Comparison of ENCODE assay signal across 9 cellular contexts in genomic region chr17:77189148-77189547, GRCh38. TPM values are rescaled to one million over a fixed set of nuclear protein-coding genes. Genes with fewer than 3 reads are reported as not detected.
DNase-seq lines count a peak whose midpoint lies in the region; ATAC-seq and TF ChIP-seq lines count a peak whose summit lies in the region.
"Had no signal": no experiment of that assay in that cellular context is flagged by ENCODE, and none has a peak within 500 bp of the region (broad histone marks: within the 10 kb centered on the region; RNA-seq: fewer than 3 reads in every experiment).

No MANE protein-coding gene starts in this region.

- ATAC-seq in HG03095 (IDR thresholded peaks at IDR 0.05; ENCODE audit: unreplicated experiment) (peak; percentile 59), SK-N-SH treated with all-trans-retinoic acid at 6 μM for 48 hours (no peak)
- ATAC-seq in activated T-cell treated with anti-CD3 and anti-CD28 coated beads, Interleukin-2, amount 50 U/mL, for 4 hours = peak; percentile 87 to 92
- ATAC-seq in stimulated activated naive B cell treated with anti-CD40 and anti-IgM and Interleukin-4, amounts not matched to agents 10 μg/mL and 1 μg/mL and 100 μg/mL, for 72 hours (replicated peaks) = peak; percentile 88 to 89

- peaks cover 28% of the 10 kb centered on the region for H3K36me3 Mint-ChIP-seq in activated T-cell treated with anti-CD3 and anti-CD28 coated beads, Interleukin-2, amount 50 U/mL, for 4 hours (ENCODE audit: insufficient read depth)
- H3K36me3 Mint-ChIP-seq in stimulated activated naive B cell treated with anti-CD40 and anti-IgM and Interleukin-4, amounts not matched to agents 10 μg/mL and 1 μg/mL and 100 μg/mL, for 72 hours = peaks cover 35 to 41% of the 10 kb centered on the region in 2 donors

- no peak overlapping the region for H3K4me3 ChIP-seq in HAP-1
- H3K4me3 ChIP-seq: pancreas had no signal

- in situ Hi-C loops in HAP-1 (cut with MboI; ENCODE audit: low sequenced_read_pairs) = no loop called here

- H3K27me3 ChIP-seq in HAP-1 (ENCODE audit: low read depth) = no peaks in the 10 kb centered on the region
- H3K27me3 ChIP-seq: pancreas had no signal

- 0 out of 2 replicates have a peak, but pooled peaks cover 6% of the 10 kb centered on the region for H3K4me1 ChIP-seq in HAP-1

- no peaks in the 10 kb centered on the region for H3K9me3 ChIP-seq in HAP-1
- H3K9me3 ChIP-seq: pancreas had no signal

- no peak overlapping the region for H3K4me3 Mint-ChIP-seq in activated T-cell treated with anti-CD3 and anti-CD28 coated beads, Interleukin-2, amount 50 U/mL, for 4 hours
- H3K4me3 Mint-ChIP-seq in stimulated activated naive B cell treated with anti-CD40 and anti-IgM and Interleukin-4, amounts not matched to agents 10 μg/mL and 1 μg/mL and 100 μg/mL, for 72 hours = peak overlapping the region; percentile 18 to 36

- no peaks in the 10 kb centered on the region for H3K9me3 Mint-ChIP-seq in activated T-cell treated with anti-CD3 and anti-CD28 coated beads, Interleukin-2, amount 50 U/mL, for 4 hours
- H3K9me3 Mint-ChIP-seq in stimulated activated naive B cell treated with anti-CD40 and anti-IgM and Interleukin-4, amounts not matched to agents 10 μg/mL and 1 μg/mL and 100 μg/mL, for 72 hours = no peaks in the 10 kb centered on the region

- peak; percentile 16 for DNase-seq in activated T-cell treated with anti-CD3 and anti-CD28 coated beads for 24 hours (ENCODE audit: low read depth)
- DNase-seq in activated T-cell treated with anti-CD3 and anti-CD28 coated beads for 4 hours = no peak
- no peak for DNase-seq in activated T-cell treated with anti-CD3 and anti-CD28 coated beads, Interleukin-2, amount 50 U/mL, for 4 hours
- DNase-seq in stimulated activated naive B cell treated with anti-CD40 and anti-IgM and Interleukin-4, amounts not matched to agents 10 μg/mL and 1 μg/mL and 100 μg/mL, for 72 hours = peak; percentile 65
- DNase-seq in pons (ENCODE audit: low spot score) = no peak
- no peak for DNase-seq in HAP-1 (ENCODE audit: low spot score in 2 of 2)
- DNase-seq: pancreas had no signal

- peak overlapping the region; percentile 88 for H3K27ac Mint-ChIP-seq in stimulated activated naive B cell treated with anti-CD40 and anti-IgM and Interleukin-4, amounts not matched to agents 10 μg/mL and 1 μg/mL and 100 μg/mL, for 72 hours

- H3K27me3 Mint-ChIP-seq in activated T-cell treated with anti-CD3 and anti-CD28 coated beads, Interleukin-2, amount 50 U/mL, for 4 hours (ENCODE audit: low read depth) = no peaks in the 10 kb centered on the region
- no peaks in the 10 kb centered on the region for H3K27me3 Mint-ChIP-seq in stimulated activated naive B cell treated with anti-CD40 and anti-IgM and Interleukin-4, amounts not matched to agents 10 μg/mL and 1 μg/mL and 100 μg/mL, for 72 hours

- H3K4me1 Mint-ChIP-seq in activated T-cell treated with anti-CD3 and anti-CD28 coated beads, Interleukin-2, amount 50 U/mL, for 4 hours (ENCODE audit: low read depth) = peaks cover 26% of the 10 kb centered on the region
- H3K4me1 Mint-ChIP-seq in stimulated activated naive B cell treated with anti-CD40 and anti-IgM and Interleukin-4, amounts not matched to agents 10 μg/mL and 1 μg/mL and 100 μg/mL, for 72 hours = peaks cover 23 to 44% of the 10 kb centered on the region in 2 donors

- no peaks in the 10 kb centered on the region for H3K36me3 ChIP-seq in HAP-1 (replicated peaks)

TF ChIP-seq in SK-N-SH treated with all-trans-retinoic acid at 6 μM for 48 hours, 23 proteins besides CTCF, POLR2A, EP300 and RAD21:
- TF ChIP-seq POU6F1 (CRISPR knock-in tag; IDR thresholded peaks at IDR 0.05; ENCODE audit: borderline replicate concordance, low read depth) = no peak
- TF ChIP-seq RARB (CRISPR knock-in tag; IDR thresholded peaks at IDR 0.05) = no peak
- no peak for TF ChIP-seq CSRNP3 (CRISPR knock-in tag; IDR thresholded peaks at IDR 0.05)
- no peak for TF ChIP-seq PATZ1 (CRISPR knock-in tag; IDR thresholded peaks at IDR 0.05; ENCODE audit: borderline replicate concordance)
- no peak for TF ChIP-seq ZNF8 (CRISPR knock-in tag; IDR thresholded peaks at IDR 0.05)
- no peak for TF ChIP-seq TCF4 (CRISPR knock-in tag; IDR thresholded peaks at IDR 0.05; ENCODE audit: borderline replicate concordance)
- no peak for TF ChIP-seq BACH2 (CRISPR knock-in tag; IDR thresholded peaks at IDR 0.05; ENCODE audit: borderline replicate concordance)
- TF ChIP-seq CSDC2 (CRISPR knock-in tag; IDR thresholded peaks at IDR 0.05) = no peak
- TF ChIP-seq SNAI2 (CRISPR knock-in tag; IDR thresholded peaks at IDR 0.05) = no peak
- TF ChIP-seq PPARA (CRISPR knock-in tag; IDR thresholded peaks at IDR 0.05; ENCODE audit: borderline replicate concordance) = no peak
- TF ChIP-seq ESRRG (CRISPR knock-in tag; IDR thresholded peaks at IDR 0.05) = no peak
- TF ChIP-seq ISL1 (CRISPR knock-in tag; IDR thresholded peaks at IDR 0.05) = no peak
- TF ChIP-seq ZFP30 (CRISPR knock-in tag; IDR thresholded peaks at IDR 0.05) = no peak
- no peak for TF ChIP-seq ZFP3 (CRISPR knock-in tag; IDR thresholded peaks at IDR 0.05)
- TF ChIP-seq GLIS3 (CRISPR knock-in tag; IDR thresholded peaks at IDR 0.05) = no peak
- no peak for TF ChIP-seq ZC3H10 (CRISPR knock-in tag; IDR thresholded peaks at IDR 0.05)
- no peak for TF ChIP-seq OSR1 (CRISPR knock-in tag; IDR thresholded peaks at IDR 0.05)
- TF ChIP-seq CREB5 (CRISPR knock-in tag; IDR thresholded peaks at IDR 0.05; ENCODE audit: low read depth) = no peak

RNA-seq across cellular contexts. Expression of gene SEC14L1, which starts 48.4 kb away (rescaled TPM):
- total RNA-seq in activated T-cell treated with anti-CD3 and anti-CD28 coated beads, Interleukin-2, amount 50 U/mL, for 4 hours = 10 to 100 TPM; 26.5 to 36.9 (median 27.4) TPM

Comparison
In these comparisons a context has a peak if more than half of its experiments do, and no peak if none do; other contexts are left out.
1. DNase-seq: peak in activated T-cell treated with anti-CD3 and anti-CD28 coated beads for 24 hours (single experiment) and stimulated activated naive B cell treated with anti-CD40 and anti-IgM and Interleukin-4, amounts not matched to agents 10 μg/mL and 1 μg/mL and 100 μg/mL, for 72 hours (single experiment); none in activated T-cell treated with anti-CD3 and anti-CD28 coated beads for 4 hours (single experiment), activated T-cell treated with anti-CD3 and anti-CD28 coated beads, Interleukin-2, amount 50 U/mL, for 4 hours (single experiment), pons (single experiment) and HAP-1 (0 of 2).